ENCODE assay signal across 21 cellular contexts in genomic region chr12:1670815-1671268, GRCh38. TPM values are rescaled to one million over a fixed set of nuclear protein-coding genes. Genes with fewer than 3 reads are reported as not detected.
A peak's percentile ranks its signal among the peaks of the same experiment; 100 is the strongest.
DNase-seq lines count a peak whose midpoint lies in the region; ATAC-seq and TF ChIP-seq lines count a peak whose summit lies in the region.
"Had no signal": no experiment of that assay in that cellular context is flagged by ENCODE, and none has a peak within 500 bp of the region (broad histone marks: within the 10 kb centered on the region; RNA-seq: fewer than 3 reads in every experiment).

No MANE protein-coding gene starts in this region.

- no TSS peak for BruUV-seq in Calu3 (replicated peaks; lab: Mats Ljungman, UMichigan)
- no TSS peak for BruUV-seq in PC-9 (replicated peaks; lab: Mats Ljungman, UMichigan)

- peaks cover 2% of the 10 kb centered on the region for H3K79me1 ChIP-seq in trophoblast cell (ENCODE audit: low read length)

- POLR2A ChIA-PET in PC-9 (lab: Charles Lee; ENCODE audit: unreplicated experiment): interaction anchor here (0.6 to 1.5 kb wide), 11 partner anchors 9 to 1338 kb away, joined by 3 to 25 read pairs (median 6); partner anchors contain the start of gene ADIPOR2

- TF ChIP-seq CTCF in Calu3 (IDR thresholded peaks at IDR 0.05; ENCODE audit: unreplicated experiment) (no peak), PC-9 (conservative IDR thresholded peaks at IDR 0.05) (no peak), BE2C (IDR thresholded peaks at IDR 0.05; ENCODE audit: low read depth, low read length) (no peak)

- H3K4me3 ChIP-seq in PC-9 (no peak overlapping the region), trophoblast cell (ENCODE audit: low read depth, low read length) (no peak overlapping the region), BE2C (ENCODE audit: low read depth, low read length) (no peak overlapping the region)
- H3K4me3 ChIP-seq: testis had no signal

- intact Hi-C loops in Calu3 (cut with micrococcal nuclease; ENCODE audit: unreplicated experiment) (no loop called here), PC-9 (cut with micrococcal nuclease; ENCODE audit: unreplicated experiment) (loop anchor here (1.0 kb wide), 2 partner anchors 11 to 19 kb away; no protein-coding TSS in a partner anchor)

- no peaks in the 10 kb centered on the region for H3K27me3 ChIP-seq in PC-9 (ENCODE audit: insufficient read depth, low read depth)
- H3K27me3 ChIP-seq in trophoblast cell (ENCODE audit: insufficient read depth, low read length): no peaks in the 10 kb centered on the region
- H3K27me3 ChIP-seq in BE2C: no peaks in the 10 kb centered on the region
- H3K27me3 ChIP-seq: testis had no signal

- H3F3A ChIP-seq in PC-9 (ENCODE audit: insufficient read depth, low read depth): peaks cover 13% of the 10 kb centered on the region; the same call in 1 of the 2 replicates

- H2AFZ ChIP-seq in PC-9 (0 out of 2 replicates have a peak overlapping the region, but pooled peaks have one; percentile 24), trophoblast cell (ENCODE audit: insufficient read depth, low read length, poor library complexity) (no peak overlapping the region)

- H3K9me3 Mint-ChIP-seq in Calu3 (ENCODE audit: low read depth, unreplicated experiment): no peaks in the 10 kb centered on the region
- H3K9me3 Mint-ChIP-seq: central memory CD8-positive, alpha-beta T cell; neural crest cell; T-helper 1 cell treated with Interleukin-12 subunit alpha and Interleukin-12 subunit beta and Interleukin-4 antibody, amounts not matched to agents 30 μg/mL and 1 μg/mL, for 36 hours had no signal

- no peak overlapping the region for H3K4ac ChIP-seq in trophoblast cell (ENCODE audit: low read depth, low read length)

- H3K4me1 ChIP-seq in PC-9 (replicated peaks; ENCODE audit: insufficient read depth) (peaks cover 24% of the 10 kb centered on the region), trophoblast cell (ENCODE audit: control insufficient read depth in 1 of 2, insufficient read depth in 2 of 2, low read length in 2 of 2) (peaks cover 7 to 13% of the 10 kb centered on the region in 2 experiments), BE2C (no peaks in the 10 kb centered on the region)

- H2BK12ac ChIP-seq in trophoblast cell (ENCODE audit: low read length): peak overlapping the region; percentile 38

- no peak overlapping the region for H3K9ac ChIP-seq in trophoblast cell (ENCODE audit: low read length)

- H3K4me3 Mint-ChIP-seq in Calu3 (ENCODE audit: low read depth, unreplicated experiment): no peak overlapping the region
- H3K4me3 Mint-ChIP-seq: central memory CD8-positive, alpha-beta T cell; neural crest cell; T-helper 1 cell treated with Interleukin-12 subunit alpha and Interleukin-12 subunit beta and Interleukin-4 antibody, amounts not matched to agents 30 μg/mL and 1 μg/mL, for 36 hours had no signal

- no peaks in the 10 kb centered on the region for H3K79me2 ChIP-seq in PC-9 (ENCODE audit: low read depth)
- H3K79me2 ChIP-seq in trophoblast cell (ENCODE audit: control insufficient read depth, insufficient read depth, low read length, poor library complexity): no peaks in the 10 kb centered on the region

- H3K27ac ChIP-seq in PC-9 (peak overlapping the region; percentile 90), trophoblast cell (ENCODE audit: low read depth, low read length) (no peak overlapping the region)
- H3K27ac ChIP-seq: testis had no signal

- DNase-seq in Calu3 (peak; percentile 50), PC-9 (peak; percentile 56 to 92), iPS-NIHi11 (ENCODE audit: low spot score) (peak; percentile 39), trophoblast cell (peak; percentile 79 to 90), mucosa of gallbladder (ENCODE audit: low spot score) (no peak), NCI-H82 (lab: John Stamatoyannopoulos, UW) (no peak), BE2C (no peak)
- DNase-seq: activated CD4-positive, alpha-beta T cell treated with anti-CD3 and anti-CD28 coated beads, Interleukin-2, amount 50 U/mL, for 1 hour; DMS79 treated with DMSO at 0.1 percent for 48 hours; effector CD4-positive, alpha-beta T cell; NCI-H1048; NCI-H2081; NCI-H510A treated with DMSO at 0.1 percent for 48 hours; SIG-M5; stimulated activated CD4-positive, alpha-beta T cell treated with anti-CD3 and anti-CD28 coated beads, Interleukin-12 subunit alpha, Interleukin-12 subunit beta, amount 100 ng/mL, for 4 hours; testis had no signal

- H4K8ac ChIP-seq in trophoblast cell (ENCODE audit: low read depth, low read length): no peak overlapping the region

- no peak overlapping the region for H4K91ac ChIP-seq in trophoblast cell (ENCODE audit: low read depth, low read length)

- H3K27ac Mint-ChIP-seq in Calu3 (ENCODE audit: unreplicated experiment): peak overlapping the region; percentile 74
- H3K27ac Mint-ChIP-seq: T-helper 1 cell treated with Interleukin-12 subunit alpha and Interleukin-12 subunit beta and Interleukin-4 antibody, amounts not matched to agents 30 μg/mL and 1 μg/mL, for 36 hours had no signal

- ATAC-seq in HG03159 (IDR thresholded peaks at IDR 0.05; ENCODE audit: unreplicated experiment): no peak

- no peak overlapping the region for H2AK5ac ChIP-seq in trophoblast cell (ENCODE audit: low read length)

- no peaks in the 10 kb centered on the region for H3K36me3 ChIP-seq in PC-9 (ENCODE audit: low read depth)
- H3K36me3 ChIP-seq in trophoblast cell (ENCODE audit: control insufficient read depth in 1 of 2, insufficient read depth in 2 of 2, low read length in 2 of 2): no peaks in the 10 kb centered on the region
- no peaks in the 10 kb centered on the region for H3K36me3 ChIP-seq in BE2C

- H4K20me1 ChIP-seq in PC-9 (ENCODE audit: insufficient read depth): no peaks in the 10 kb centered on the region

- H2BK120ac ChIP-seq in trophoblast cell (ENCODE audit: insufficient read depth, low read length, poor library complexity): no peak overlapping the region

- no peaks in the 10 kb centered on the region for H3K36me3 Mint-ChIP-seq in Calu3 (ENCODE audit: insufficient read depth, unreplicated experiment)

- no peak overlapping the region for H3K23ac ChIP-seq in trophoblast cell (ENCODE audit: low read length)

- H3K18ac ChIP-seq in trophoblast cell (ENCODE audit: low read length): no peak overlapping the region

- WGBS in trophoblast cell (ENCODE audit: extremely low coverage, insufficient coverage, insufficient read length): no CpG with 5 or more reads among the region's 4 CpGs

- no peak overlapping the region for H3K14ac ChIP-seq in trophoblast cell (ENCODE audit: low read length)

- H4K12ac ChIP-seq in trophoblast cell (ENCODE audit: low read depth, low read length): no peak overlapping the region

- H3K4me2 ChIP-seq in PC-9 (peak overlapping the region; percentile 56), trophoblast cell (ENCODE audit: low read length) (no peak overlapping the region)

- peaks cover 36% of the 10 kb centered on the region for H3K4me1 Mint-ChIP-seq in Calu3 (ENCODE audit: low read depth, unreplicated experiment)

- H3K9me2 ChIP-seq in PC-9 (ENCODE audit: insufficient read depth): no peaks in the 10 kb centered on the region

- no peaks in the 10 kb centered on the region for H3K27me3 Mint-ChIP-seq in Calu3 (ENCODE audit: unreplicated experiment)
- H3K27me3 Mint-ChIP-seq: central memory CD8-positive, alpha-beta T cell had no signal

- no peaks in the 10 kb centered on the region for H3K9me3 ChIP-seq in PC-9 (ENCODE audit: insufficient read depth, low read depth)
- no peaks in the 10 kb centered on the region for H3K9me3 ChIP-seq in trophoblast cell (ENCODE audit: insufficient read depth, low read depth, low read length)
- H3K9me3 ChIP-seq in BE2C: no peaks in the 10 kb centered on the region
- H3K9me3 ChIP-seq: testis had no signal

- CTCF ChIA-PET in Calu3 (lab: Charles Lee) (interaction anchor here (0.7 to 1.8 kb wide), 7 partner anchors 9 to 670 kb away, joined by 3 to 6 read pairs (median 4); partner anchors contain the start of gene ADIPOR2), PC-9 (lab: Charles Lee) (interaction anchor here (0.5 to 0.7 kb wide), 5 partner anchors 8 to 558 kb away, joined by 3 to 4 read pairs (median 3); no protein-coding TSS in a partner anchor)

- no peak overlapping the region for H2BK5ac ChIP-seq in trophoblast cell (ENCODE audit: low read depth, low read length, poor library complexity)

RNA-seq across cellular contexts. Expression of gene ADIPOR2, which starts 20.0 kb away (rescaled TPM):
- total RNA-seq in Calu3 (2022): 88.5 and 90.3 TPM in 2 replicates
- 76.0 and 107 TPM in 2 replicates for total RNA-seq in PC-9 (2021)
- polyA plus RNA-seq in trophoblast cell (2013): 37.0 and 37.3 TPM in 2 replicates
- total RNA-seq in mucosa of gallbladder: 64.2 TPM
- 41.9 TPM for polyA plus RNA-seq in BE2C (2012; ENCODE audit: insufficient read depth, insufficient read length, low read depth)

RNA-seq across cellular contexts. Expression of gene WNT5B, which starts 41.8 kb away (rescaled TPM):
- total RNA-seq in Calu3 (2022) (0.24 TPM in 1 of 2 replicates, not detected in the other), PC-9 (2021) (33.1 and 50.2 TPM in 2 replicates), mucosa of gallbladder (7.3 TPM)
- polyA plus RNA-seq in trophoblast cell (2013): 15.8 and 15.9 TPM in 2 replicates
- 0.88 TPM for polyA plus RNA-seq in BE2C (2012; ENCODE audit: insufficient read depth, insufficient read length, low read depth)
- total RNA-seq: pulmonary artery endothelial cell had no signal

Comparison
In these comparisons a context has a peak if more than half of its experiments do, and no peak if none do; other contexts are left out.
1. DNase-seq: peak in Calu3 (single experiment), PC-9 (2 of 2), iPS-NIHi11 (single experiment) and trophoblast cell (2 of 2); none in mucosa of gallbladder (single experiment), NCI-H82 (single experiment) and BE2C (single experiment).